16 cellular contexts compared by ENCODE assay signal in genomic region chr5:168826292-168826725, GRCh38.
"Had no signal": no experiment of that assay in that cellular context is flagged by ENCODE, and none has a peak within 500 bp of the region (broad histone marks: within the 10 kb centered on the region; RNA-seq: fewer than 3 reads in every experiment).

No MANE protein-coding gene starts in this region.

- H3K4me1 ChIP-seq: colonic mucosa, right lobe of liver had no signal

- ATAC-seq: activated CD4-positive, CD25-positive, alpha-beta regulatory T cell treated with anti-CD3 and anti-CD28 coated beads, Interleukin-2, amount 50 U/mL, for 24 hours; activated T-cell treated with anti-CD3 and anti-CD28 coated beads, Interleukin-2, amount 50 U/mL, for 4 hours; mucosa of descending colon; right lobe of liver; stimulated activated naive CD8-positive, alpha-beta T cell treated with anti-CD3 and anti-CD28 coated beads, Interleukin-15, amount 100 ng/mL, for 72 hours had no signal

- H3K9me3 ChIP-seq: colonic mucosa, left ventricle myocardium inferior, mucosa of descending colon, right lobe of liver had no signal

- DNase-seq: activated CD4-positive, alpha-beta T cell treated with anti-CD3 and anti-CD28 coated beads, Interleukin-2, amount 50 U/mL, for 1 hour; activated CD8-positive, alpha-beta memory T cell treated with anti-CD3 and anti-CD28 coated beads, Interleukin-2, amount 50 U/mL, for 4 hours; activated naive CD4-positive, alpha-beta T cell treated with anti-CD3 and anti-CD28 coated beads for 36 hours; activated T-cell treated with anti-CD3 and anti-CD28 coated beads, Interleukin-2, amount 50 U/mL, for 4 hours; colonic mucosa; erythroblast; immature natural killer cell; kidney glomerular epithelial cell; left ventricle myocardium inferior; mucosa of descending colon; naive B cell; right lobe of liver; stimulated activated CD4-positive, alpha-beta T cell treated with anti-CD3 and anti-CD28 coated beads, Interleukin-4, amount 100 ng/mL, for 1 hour; stimulated activated naive CD8-positive, alpha-beta T cell treated with anti-CD3 and anti-CD28 coated beads, Interleukin-15, amount 100 ng/mL, for 72 hours had no signal

- H3K4me3 ChIP-seq: colonic mucosa, left ventricle myocardium inferior, mucosa of descending colon, right lobe of liver, smooth muscle cell had no signal

- H3K36me3 ChIP-seq: colonic mucosa, left ventricle myocardium inferior, right lobe of liver had no signal

- H3K27me3 ChIP-seq: colonic mucosa, right lobe of liver had no signal

- H3K27ac ChIP-seq: colonic mucosa, left ventricle myocardium inferior, right lobe of liver had no signal

- H3K4me2 ChIP-seq: smooth muscle cell had no signal
